13 cellular contexts compared by ENCODE assay signal in the genomic region with DNA sequence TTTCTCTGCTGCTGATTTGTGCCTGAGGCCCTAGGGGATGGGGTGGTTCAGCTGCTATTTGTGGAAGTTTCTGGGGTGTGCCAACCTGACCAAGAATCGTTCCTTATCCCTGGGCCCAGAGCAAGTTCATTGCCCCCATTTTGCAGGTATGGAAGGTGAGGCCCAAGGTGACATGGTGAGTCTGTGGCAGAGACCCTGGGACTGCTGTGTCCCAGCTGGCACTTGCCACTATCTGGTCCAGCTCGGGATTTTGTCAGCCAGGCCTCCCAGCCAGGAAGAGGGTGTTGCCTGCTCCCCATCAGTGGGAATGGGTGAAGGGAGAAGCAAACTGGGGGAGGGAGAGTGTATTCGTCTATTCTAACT. TPM values are rescaled to one million over a fixed set of nuclear protein-coding genes. Genes with fewer than 3 reads are reported as not detected.
DNase-seq lines count a peak whose midpoint lies in the region; ATAC-seq, FAIRE-seq and TF ChIP-seq lines count a peak whose summit lies in the region.
"Had no signal": no experiment of that assay in that cellular context is flagged by ENCODE, and none has a peak within 500 bp of the region (broad histone marks: within the 10 kb centered on the region; RNA-seq: fewer than 3 reads in every experiment).

No MANE protein-coding gene starts in this region.

- no peak overlapping the region for H2BK5ac ChIP-seq in H9 (ENCODE audit: insufficient read length, low read length)
- H2BK5ac ChIP-seq in H1 (ENCODE audit: low read depth, low read length), result no peak overlapping the region

- H3K79me1 ChIP-seq in H9 (ENCODE audit: insufficient read depth, low read depth, low read length, poor library complexity, severe bottlenecking), result no peaks in the 10 kb centered on the region
- H3K79me1 ChIP-seq in H1 (ENCODE audit: low read depth, low read length), result no peaks in the 10 kb centered on the region

- H3K56ac ChIP-seq in H9 (ENCODE audit: insufficient read length, low read depth, low read length), result no peak overlapping the region
- no peak overlapping the region for H3K56ac ChIP-seq in H1 (replicated peaks; ENCODE audit: insufficient read length, low read depth, low read length)

- H3K23me2 ChIP-seq in H9 (ENCODE audit: insufficient read length, low read depth, low read length, poor library complexity, severe bottlenecking) (no peaks in the 10 kb centered on the region), H1 (ENCODE audit: low read depth, low read length) (no peaks in the 10 kb centered on the region; the same call in 1 of the 2 replicates)

- no peak overlapping the region for H2BK15ac ChIP-seq in H9 (ENCODE audit: low read depth, low read length)
- peak overlapping the region; percentile 12; the same call in 1 of the 2 replicates for H2BK15ac ChIP-seq in H1 (ENCODE audit: low read length)

- TF ChIP-seq CTCF in H9 (conservative IDR thresholded peaks at IDR 0.05) (no peak), H1 (IDR thresholded peaks at IDR 0.05; ENCODE audit: control extremely low read depth in 1 of 3, insufficient read depth in 1 of 3, low read depth in 1 of 3, low read length in 3 of 3) (no peak), progenitor cell of endocrine pancreas (IDR thresholded peaks at IDR 0.05; ENCODE audit: unreplicated experiment) (no peak)

- H3K36me3 ChIP-seq in H1 (ENCODE audit: control insufficient read depth in 2 of 4, insufficient read depth in 4 of 4, low read length in 3 of 4), result no peaks in the 10 kb centered on the region

- no peaks in the 10 kb centered on the region for H3K9me3 Mint-ChIP-seq in H9
- no peaks in the 10 kb centered on the region for H3K9me3 Mint-ChIP-seq in activated CD8-positive, alpha-beta memory T cell treated with anti-CD3 and anti-CD28 coated beads, Interleukin-2, amount 10 ng/mL, durations not matched to agents 7 days and 5 days (ENCODE audit: low read depth)
- no peaks in the 10 kb centered on the region for H3K9me3 Mint-ChIP-seq in progenitor cell of endocrine pancreas (ENCODE audit: low read depth)

- H3K4ac ChIP-seq in H9 (ENCODE audit: low read depth, low read length) (no peak overlapping the region), H1 (replicated peaks; ENCODE audit: insufficient read length, low read depth, low read length) (no peak overlapping the region)

- TF ChIP-seq EP300 in H1 (IDR thresholded peaks at IDR 0.05; ENCODE audit: borderline replicate concordance in 1 of 2, low read depth in 2 of 2, low read length in 2 of 2), result no peak

- no peak overlapping the region for H2BK120ac ChIP-seq in H9 (ENCODE audit: low read depth, low read length, poor library complexity, severe bottlenecking)
- no peak overlapping the region for H2BK120ac ChIP-seq in H1 (replicated peaks; ENCODE audit: low read depth, low read length)

- no peaks in the 10 kb centered on the region for H3K79me2 ChIP-seq in H9 (ENCODE audit: insufficient read depth, low read length)
- H3K79me2 ChIP-seq in H1 (ENCODE audit: control insufficient read depth in 1 of 2, insufficient read depth in 2 of 2, low read length in 2 of 2), result no peaks in the 10 kb centered on the region

- H3K4me3 Mint-ChIP-seq in H9, result no peak overlapping the region
- H3K4me3 Mint-ChIP-seq in activated CD8-positive, alpha-beta memory T cell treated with anti-CD3 and anti-CD28 coated beads, Interleukin-2, amount 10 ng/mL, durations not matched to agents 7 days and 5 days, result no peak overlapping the region
- H3K4me3 Mint-ChIP-seq in progenitor cell of endocrine pancreas (ENCODE audit: low read depth), result no peak overlapping the region

- no peak for ATAC-seq in activated CD8-positive, alpha-beta memory T cell treated with anti-CD3 and anti-CD28 coated beads, Interleukin-2, amount 10 ng/mL, durations not matched to agents 7 days and 5 days

- H3K27me3 ChIP-seq in H9 (ENCODE audit: insufficient read depth, low read length), result no peaks in the 10 kb centered on the region
- H3K27me3 ChIP-seq in H1 (replicated peaks in 1 of 4; ENCODE audit: control insufficient read depth in 3 of 4, extremely low read depth in 1 of 4, insufficient read depth in 3 of 4, low read length in 3 of 4), result peaks cover 0 to 5% (median under 1%) of the 10 kb centered on the region in 4 experiments; a peak in 3 of 7 replicates

- H3K36me3 Mint-ChIP-seq in H9 (ENCODE audit: insufficient read depth in 1 of 3, low read depth in 3 of 3) (no peaks in the 10 kb centered on the region), progenitor cell of endocrine pancreas (ENCODE audit: insufficient read depth) (no peaks in the 10 kb centered on the region)
- no peaks in the 10 kb centered on the region for H3K36me3 Mint-ChIP-seq in activated CD8-positive, alpha-beta memory T cell treated with anti-CD3 and anti-CD28 coated beads, Interleukin-2, amount 10 ng/mL, durations not matched to agents 7 days and 5 days

- H2AFZ ChIP-seq in H9 (ENCODE audit: low read length) (no peak overlapping the region), H1 (ENCODE audit: low read length) (no peak overlapping the region)

- H4K20me1 ChIP-seq in H9 (ENCODE audit: control insufficient read depth, insufficient read depth, insufficient read length) (no peaks in the 10 kb centered on the region), H1 (replicated peaks in 1 of 2; ENCODE audit: control insufficient read depth in 1 of 2, insufficient read depth in 2 of 2, low read length in 2 of 2) (no peaks in the 10 kb centered on the region)

- TF ChIP-seq RAD21 in H1 (IDR thresholded peaks at IDR 0.05 in 1 of 2, conservative IDR thresholded peaks at IDR 0.05 in 1 of 2; ENCODE audit: low read depth in 2 of 2, low read length in 2 of 2), result no peak

- POLR2A ChIA-PET in H1 (lab: Charles Lee; ENCODE audit: partially characterized antibody), result interaction anchor here (1.2 to 1.6 kb wide), 2 partner anchors 13 to 22 kb away, joined by 3 to 4 read pairs; no protein-coding TSS in a partner anchor

- H3K4me2 ChIP-seq in H9 (ENCODE audit: insufficient read depth, insufficient read length, low read length) (no peak overlapping the region), H1 (ENCODE audit: insufficient read depth in 1 of 2, low read depth in 2 of 2, low read length in 2 of 2) (no peak overlapping the region)

- no peaks in the 10 kb centered on the region for H3K9me3 ChIP-seq in H9 (ENCODE audit: control insufficient read depth, low read depth, low read length)
- H3K9me3 ChIP-seq in H1 (ENCODE audit: insufficient read depth in 2 of 2, low read depth in 1 of 2, low read length in 1 of 2), result no peaks in the 10 kb centered on the region
- H3K9me3 ChIP-seq: Caco-2 had no signal

- H2BK12ac ChIP-seq in H9 (ENCODE audit: insufficient read length, low read depth, low read length), result no peak overlapping the region
- no peak overlapping the region; the same call in 1 of the 2 replicates for H2BK12ac ChIP-seq in H1 (ENCODE audit: low read depth, low read length)

- H4K91ac ChIP-seq in H9 (ENCODE audit: insufficient read length, low read depth, low read length), result no peak overlapping the region
- H4K91ac ChIP-seq in H1 (replicated peaks; ENCODE audit: insufficient read length, low read length), result no peak overlapping the region

- no peak overlapping the region for H3K4me3 ChIP-seq in H1 (ENCODE audit: extremely low read depth in 1 of 4, insufficient read depth in 2 of 4, low read depth in 3 of 4, low read length in 4 of 4)

- peak; percentile 2 for DNase-seq in H9
- DNase-seq in activated CD8-positive, alpha-beta memory T cell treated with anti-CD3 and anti-CD28 coated beads, Interleukin-2, amount 10 ng/mL, durations not matched to agents 7 days and 5 days, result peak; percentile 12
- peak in 1 of 2 experiments; percentile 17 for DNase-seq in H1 (ENCODE audit: low read depth in 1 of 2, low spot score in 2 of 2)
- DNase-seq in progenitor cell of endocrine pancreas (ENCODE audit: low spot score, unreplicated experiment), result peak; percentile 0
- no peak for DNase-seq in HPDE6-E6E7 (ENCODE audit: extremely low spot score)
- no peak for DNase-seq in NCI-H446 (lab: John Stamatoyannopoulos, UW)
- DNase-seq in NCI-H1048 (lab: John Stamatoyannopoulos, UW), result no peak
- DNase-seq: AML-193, Caco-2, H7, NCI-H1436 treated with DMSO at 0.1 percent for 48 hours, NCI-H446 treated with DMSO at 0.1 percent for 48 hours, NCI-H774 had no signal

- CTCF ChIA-PET in activated CD8-positive, alpha-beta memory T cell treated with anti-CD3 and anti-CD28 coated beads, Interleukin-2, amount 10 ng/mL, durations not matched to agents 7 days and 5 days (lab: Charles Lee), result interaction anchor here (1.4 kb wide), 1 partner anchor 47 kb away, joined by 3 read pairs; no protein-coding TSS in a partner anchor
- CTCF ChIA-PET in H1 (lab: Charles Lee; ENCODE audit: partially characterized antibody), result interaction anchor here (1.2 to 1.8 kb wide), 3 partner anchors 15 to 139 kb away, joined by 3 to 7 read pairs (median 5); no protein-coding TSS in a partner anchor

- no peak overlapping the region for H3K23ac ChIP-seq in H9 (ENCODE audit: insufficient read length, low read depth, low read length)
- no peak overlapping the region for H3K23ac ChIP-seq in H1 (ENCODE audit: insufficient read length)

- H2AK5ac ChIP-seq in H9 (ENCODE audit: insufficient read length, low read length), result no peak overlapping the region
- no peak overlapping the region for H2AK5ac ChIP-seq in H1 (ENCODE audit: low read depth, low read length)

- H3K27ac ChIP-seq in H9 (ENCODE audit: insufficient read length, low read depth, low read length) (no peak overlapping the region), H1 (ENCODE audit: low read depth, low read length) (no peak overlapping the region)

- H3K18ac ChIP-seq in H9 (ENCODE audit: insufficient read length, low read depth, low read length) (no peak overlapping the region), H1 (ENCODE audit: extremely low read depth, low read length) (no peak overlapping the region)

- H4K5ac ChIP-seq in H9 (ENCODE audit: insufficient read length, low read depth, low read length) (no peak overlapping the region), H1 (ENCODE audit: insufficient read length, low read depth, low read length) (no peak overlapping the region)

- WGBS in H9 (ENCODE audit: extremely low coverage, insufficient read length, low lambda C conversion rate), result no CpG with 5 or more reads among the region's 3 CpGs
- 96% methylated on average over 3 of the region's 3 CpGs; no CpG with 5 or more reads in 1 of the 2 experiments for WGBS in H1 (ENCODE audit: extremely low coverage in 1 of 2, insufficient coverage in 1 of 2, insufficient read length in 1 of 2, insufficient replicate concordance in 2 of 2, low coverage in 1 of 2, low lambda C conversion rate in 2 of 2, missing lambda C conversion rate in 1 of 2), 2 experiments

- peaks cover 28% of the 10 kb centered on the region in 2 experiments for H3K4me1 Mint-ChIP-seq in H9
- H3K4me1 Mint-ChIP-seq in activated CD8-positive, alpha-beta memory T cell treated with anti-CD3 and anti-CD28 coated beads, Interleukin-2, amount 10 ng/mL, durations not matched to agents 7 days and 5 days, result no peaks in the 10 kb centered on the region
- H3K4me1 Mint-ChIP-seq in progenitor cell of endocrine pancreas (ENCODE audit: low read depth), result peaks cover 2% of the 10 kb centered on the region

- no peak overlapping the region for H4K8ac ChIP-seq in H9 (replicated peaks; ENCODE audit: insufficient read length, low read depth, low read length)
- H4K8ac ChIP-seq in H1 (ENCODE audit: extremely low read depth, insufficient read depth, low read length), result no peak overlapping the region

- H3K9ac ChIP-seq in H9 (ENCODE audit: extremely low read depth, insufficient read length, low read length) (no peak overlapping the region), H1 (replicated peaks in 1 of 4; ENCODE audit: extremely low read depth in 1 of 4, low read depth in 3 of 4, low read length in 3 of 4) (no peak overlapping the region)

- H2BK20ac ChIP-seq in H9 (ENCODE audit: low read depth, low read length, poor library complexity, severe bottlenecking) (no peak overlapping the region), H1 (ENCODE audit: low read length) (no peak overlapping the region)

- no peak overlapping the region for H3T11ph ChIP-seq in H9 (ENCODE audit: low read length)

- H3K27me3 Mint-ChIP-seq in H9 (ENCODE audit: low read depth), result peaks cover 32% of the 10 kb centered on the region
- no peaks in the 10 kb centered on the region for H3K27me3 Mint-ChIP-seq in activated CD8-positive, alpha-beta memory T cell treated with anti-CD3 and anti-CD28 coated beads, Interleukin-2, amount 10 ng/mL, durations not matched to agents 7 days and 5 days
- peaks cover 8% of the 10 kb centered on the region for H3K27me3 Mint-ChIP-seq in progenitor cell of endocrine pancreas

- no peak for FAIRE-seq in H1 (lab: Jason Lieb, UNC)

- no peaks in the 10 kb centered on the region for H3K4me1 ChIP-seq in H9 (ENCODE audit: insufficient read depth, low read length)
- H3K4me1 ChIP-seq in H1 (replicated peaks in 1 of 4; ENCODE audit: control insufficient read depth in 3 of 4, insufficient read depth in 4 of 4, low read length in 3 of 4), result peaks cover 0 to 7% (median 1%) of the 10 kb centered on the region in 4 experiments; a peak in 2 of 7 replicates

- H3K27ac Mint-ChIP-seq in H9 (no peak overlapping the region), progenitor cell of endocrine pancreas (no peak overlapping the region)
- no peak overlapping the region for H3K27ac Mint-ChIP-seq in activated CD8-positive, alpha-beta memory T cell treated with anti-CD3 and anti-CD28 coated beads, Interleukin-2, amount 10 ng/mL, durations not matched to agents 7 days and 5 days

- H3K14ac ChIP-seq in H9 (ENCODE audit: insufficient read depth, low read length) (no peak overlapping the region), H1 (ENCODE audit: insufficient read length) (no peak overlapping the region)

- TF ChIP-seq POLR2A in H1 (IDR thresholded peaks at IDR 0.05; ENCODE audit: control extremely low read depth in 1 of 2, low read depth in 2 of 2, low read length in 2 of 2), result no peak

RNA-seq across cellular contexts. Expression of gene LRP8, which starts 18.9 kb away (rescaled TPM):
- total RNA-seq in H9 (2021) (69.2 and 78.6 TPM in 2 replicates), progenitor cell of endocrine pancreas (4.4 and 5.2 TPM in 2 replicates)
- total RNA-seq in activated CD8-positive, alpha-beta memory T cell treated with anti-CD3 and anti-CD28 coated beads, Interleukin-2, amount 10 ng/mL, durations not matched to agents 7 days and 5 days, result 10 to 100 TPM; 65.1 to 82.5 TPM
- total RNA-seq in H1 (2021; fragmentation: NEBNext Ultra II Directional; extraction: Animal tissue kit (Norgen Biotek cat#: 25700)), result 66.4 and 68.1 TPM in 2 replicates
- 63.2 and 74.6 TPM in 2 replicates for polyA plus RNA-seq in H1 (2011; rRNA removed)
- 70.8 TPM for polyA plus RNA-seq in H1 (2011; cell fraction: cytosol; rRNA removed)
- polyA plus RNA-seq in H1 (2011; cell fraction: nucleus; rRNA removed), result 254 TPM
- polyA plus RNA-seq in H1 (2012, experiment 1 of 2), result 37.5 to 52.4 TPM (median 44.7 TPM) in 4 replicates
- polyA plus RNA-seq in H1 (2012, experiment 2 of 2), result 7.8 TPM
- polyA plus RNA-seq in H1 (2013, experiment 1 of 2), result 62.6 TPM
- polyA plus RNA-seq in H1 (2013, experiment 2 of 2), result 67.6 TPM
- 214 and 223 TPM in 2 replicates for polyA minus RNA-seq in H1 (2011; rRNA and poly(A)+ RNA removed)
- 69.7 TPM for polyA minus RNA-seq in H1 (2011; cell fraction: cytosol; rRNA and poly(A)+ RNA removed)
- polyA minus RNA-seq in H1 (2011; cell fraction: nucleus; rRNA and poly(A)+ RNA removed), result 139 TPM

Comparison
In these comparisons a context has a peak if more than half of its experiments do, and no peak if none do; other contexts are left out.
1. DNase-seq: peak in H9 (single experiment), activated CD8-positive, alpha-beta memory T cell treated with anti-CD3 and anti-CD28 coated beads, Interleukin-2, amount 10 ng/mL, durations not matched to agents 7 days and 5 days (single experiment) and progenitor cell of endocrine pancreas (single experiment); none in HPDE6-E6E7 (single experiment), NCI-H446 (0 of 2) and NCI-H1048 (single experiment).
2. RNA of gene LRP8, which starts 18.9 kb away (total RNA-seq): 65.1 to 82.5 TPM in activated CD8-positive, alpha-beta memory T cell treated with anti-CD3 and anti-CD28 coated beads, Interleukin-2, amount 10 ng/mL, durations not matched to agents 7 days and 5 days, 69.2 to 78.6 TPM in H9 and 66.4 to 68.1 TPM in H1; 4.4 to 5.2 TPM in progenitor cell of endocrine pancreas; every median in the first group is over 10 times any median in the second.